Comparison of ENCODE assay signal across 12 cellular contexts in genomic region chr10:89805599-89806013, GRCh38.
A peak's percentile ranks its signal among the peaks of the same experiment; 100 is the strongest.
DNase-seq lines count a peak whose midpoint lies in the region; ATAC-seq and TF ChIP-seq lines count a peak whose summit lies in the region.
"Had no signal": no experiment of that assay in that cellular context is flagged by ENCODE, and none has a peak within 500 bp of the region (broad histone marks: within the 10 kb centered on the region; RNA-seq: fewer than 3 reads in every experiment).

No MANE protein-coding gene starts in this region.

- no peak overlapping the region for H3K4me3 Mint-ChIP-seq in activated CD4-positive, alpha-beta T cell treated with anti-CD3 and anti-CD28 coated beads for 36 hours

- intact Hi-C loops in activated CD4-positive, alpha-beta T cell treated with anti-CD3 and anti-CD28 coated beads for 36 hours (cut with DNase I, micrococcal nuclease), result loop anchor here (1.0 to 10.0 kb wide), 7 partner anchors 33 to 721 kb away; no protein-coding TSS in a partner anchor
- intact Hi-C loops in heart left ventricle (cut with DNase I), result no loop called here

- H3K36me3 ChIP-seq in heart left ventricle, result no peaks in the 10 kb centered on the region

- WGBS in heart left ventricle, 4 donors, result 68 to 71% (median 70%) methylated on average over 2 of the region's 2 CpGs

- POLR2A ChIA-PET in activated CD4-positive, alpha-beta T cell treated with anti-CD3 and anti-CD28 coated beads for 36 hours (lab: Charles Lee), result interaction anchor here (1.4 kb wide), 1 partner anchor 56 kb away, joined by 7 read pairs; no protein-coding TSS in a partner anchor

- no peak for TF ChIP-seq CTCF in heart left ventricle (IDR thresholded peaks at IDR 0.05)

- no peak overlapping the region for H3K4me3 ChIP-seq in heart left ventricle

- H3K27me3 ChIP-seq in heart left ventricle, result no peaks in the 10 kb centered on the region

- H3K27me3 Mint-ChIP-seq in activated CD4-positive, alpha-beta T cell treated with anti-CD3 and anti-CD28 coated beads for 36 hours, result peaks cover 34% of the 10 kb centered on the region

- H3K27ac ChIP-seq in heart left ventricle, result no peak overlapping the region
- H3K27ac ChIP-seq: epithelial cell of prostate had no signal

- H3K4me1 Mint-ChIP-seq in activated CD4-positive, alpha-beta T cell treated with anti-CD3 and anti-CD28 coated beads for 36 hours, result peaks cover 26% of the 10 kb centered on the region

- no peaks in the 10 kb centered on the region for H3K4me1 ChIP-seq in heart left ventricle

- no peaks in the 10 kb centered on the region for H3K9me3 Mint-ChIP-seq in activated CD4-positive, alpha-beta T cell treated with anti-CD3 and anti-CD28 coated beads for 36 hours (ENCODE audit: low read depth)

- H3K36me3 Mint-ChIP-seq in activated CD4-positive, alpha-beta T cell treated with anti-CD3 and anti-CD28 coated beads for 36 hours (ENCODE audit: low read depth), result no peaks in the 10 kb centered on the region

- no peak for TF ChIP-seq POLR2A in heart left ventricle (IDR thresholded peaks at IDR 0.05)

- CTCF ChIA-PET in activated CD4-positive, alpha-beta T cell treated with anti-CD3 and anti-CD28 coated beads for 36 hours (lab: Charles Lee), result interaction anchor here (0.6 to 1.7 kb wide), 4 partner anchors 9 to 114 kb away, joined by 3 to 7 read pairs (median 5); no protein-coding TSS in a partner anchor

- DNase-seq in activated CD4-positive, alpha-beta T cell treated with anti-CD3 and anti-CD28 coated beads for 36 hours, result peak; percentile 87
- DNase-seq in activated CD4-positive, alpha-beta T cell treated with anti-CD3 and anti-CD28 coated beads for 4 hours, result no peak
- DNase-seq in OCI-M1 (lab: John Stamatoyannopoulos, UW), result peak; percentile 15
- DNase-seq in stimulated activated CD8-positive, alpha-beta memory T cell treated with anti-CD3 and anti-CD28 coated beads, Interleukin-2, amount 100 ng/mL, for 48 hours (ENCODE audit: low read depth in 2 of 2), result peak; percentile 27 to 59
- no peak for DNase-seq in heart left ventricle
- no peak for DNase-seq in NCI-H2107 (lab: John Stamatoyannopoulos, UW)
- DNase-seq in SHP77 (lab: John Stamatoyannopoulos, UW), result no peak
- DNase-seq: activated CD4-positive, CD25-positive, alpha-beta regulatory T cell treated with anti-CD3 and anti-CD28 coated beads, Interleukin-2, amount 50 U/mL, for 72 hours; mesendoderm; NCI-H2171 had no signal

- ATAC-seq in activated CD4-positive, alpha-beta T cell treated with anti-CD3 and anti-CD28 coated beads for 36 hours, result peak; percentile 98
- peak; percentile 84 for ATAC-seq in HG02678 (IDR thresholded peaks at IDR 0.05; ENCODE audit: unreplicated experiment)
- ATAC-seq in heart left ventricle, result no peak

- peaks cover 0 to 1% (median 0%) of the 10 kb centered on the region in 12 donors for H3K9me3 ChIP-seq in heart left ventricle

- H3K27ac Mint-ChIP-seq in activated CD4-positive, alpha-beta T cell treated with anti-CD3 and anti-CD28 coated beads for 36 hours, result peak overlapping the region; percentile 55

Comparison
In these comparisons a context has a peak if more than half of its experiments do, and no peak if none do; other contexts are left out.
1. DNase-seq: peak in activated CD4-positive, alpha-beta T cell treated with anti-CD3 and anti-CD28 coated beads for 36 hours (single experiment), OCI-M1 (single experiment) and stimulated activated CD8-positive, alpha-beta memory T cell treated with anti-CD3 and anti-CD28 coated beads, Interleukin-2, amount 100 ng/mL, for 48 hours (2 of 2); none in activated CD4-positive, alpha-beta T cell treated with anti-CD3 and anti-CD28 coated beads for 4 hours (0 of 2), heart left ventricle (0 of 5), NCI-H2107 (single experiment) and SHP77 (0 of 2).
2. ATAC-seq: peak in activated CD4-positive, alpha-beta T cell treated with anti-CD3 and anti-CD28 coated beads for 36 hours (single experiment) and HG02678 (single experiment); none in heart left ventricle (0 of 4).
3. intact Hi-C loops: an anchor here in activated CD4-positive, alpha-beta T cell treated with anti-CD3 and anti-CD28 coated beads for 36 hours (1.0 to 10.0 kb wide); none called in heart left ventricle.